9 cellular contexts compared by ENCODE assay signal in the genomic region with DNA sequence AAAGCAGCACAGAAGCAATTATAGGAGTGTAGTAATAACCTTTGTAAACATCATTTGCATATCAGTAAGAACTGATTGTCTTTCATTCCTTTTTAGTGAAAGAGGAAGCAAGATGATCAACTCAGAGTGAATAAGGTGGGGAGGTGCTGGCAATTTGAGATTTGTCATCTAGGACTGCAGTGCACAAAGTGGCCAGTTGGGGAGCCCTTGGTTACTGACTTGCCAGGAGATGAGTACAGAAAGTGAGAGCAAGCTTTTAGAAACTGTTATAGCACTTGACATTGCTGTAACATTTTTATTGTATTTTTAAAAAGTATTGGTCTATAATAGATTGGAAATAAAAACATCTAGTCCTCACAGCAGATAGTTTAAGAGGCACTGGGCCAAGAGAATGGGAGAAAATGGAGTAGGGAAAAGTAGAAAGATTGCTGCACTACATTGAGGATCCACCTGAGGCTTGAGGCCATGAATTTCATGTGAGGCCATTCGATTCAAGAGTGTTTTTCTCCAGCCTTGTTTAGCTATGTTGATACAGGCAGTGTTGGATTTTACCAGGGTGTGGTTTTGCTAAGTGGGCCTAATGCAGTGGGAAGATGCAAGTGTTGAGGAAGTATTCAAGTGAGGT. TPM values are rescaled to one million over a fixed set of nuclear protein-coding genes. Genes with fewer than 3 reads are reported as not detected.
DNase-seq lines count a peak whose midpoint lies in the region; ATAC-seq, FAIRE-seq and TF ChIP-seq lines count a peak whose summit lies in the region.
"Had no signal": no experiment of that assay in that cellular context is flagged by ENCODE, and none has a peak within 500 bp of the region (broad histone marks: within the 10 kb centered on the region; RNA-seq: fewer than 3 reads in every experiment).

No MANE protein-coding gene starts in this region.

- WGBS in esophagus muscularis mucosa: 55% methylated on average over 1 of the region's 1 CpG

- H3K36me3 Mint-ChIP-seq in osteocyte (ENCODE audit: unreplicated experiment): no peaks in the 10 kb centered on the region

- peak; percentile 89 for TF ChIP-seq CTCF in BJ (IDR thresholded peaks at IDR 0.05; ENCODE audit: insufficient read depth, low read depth, low read length)
- peak; percentile 36 to 60 (median 43) for TF ChIP-seq CTCF in esophagus muscularis mucosa (IDR thresholded peaks at IDR 0.05)
- peak; percentile 67 for TF ChIP-seq CTCF in osteocyte (IDR thresholded peaks at IDR 0.05)

- peaks cover 26% of the 10 kb centered on the region for H3K27me3 Mint-ChIP-seq in osteocyte (ENCODE audit: unreplicated experiment)

- no peak for DNase-seq in BJ (ENCODE audit: low read depth)
- peak; percentile 33 for DNase-seq in NCI-H460 (ENCODE audit: extremely low read depth, low read depth)
- peak; percentile 5 to 32 for DNase-seq in activated CD8-positive, alpha-beta memory T cell treated with anti-CD3 and anti-CD28 coated beads for 1 hour (ENCODE audit: extremely low read depth in 1 of 2, low read depth in 1 of 2)
- no peak for DNase-seq in esophagus muscularis mucosa (ENCODE audit: extremely low spot score)
- no peak for DNase-seq in osteocyte (ENCODE audit: extremely low spot score, unreplicated experiment)
- DNase-seq in RCC 7860 (ENCODE audit: low spot score): no peak

- CTCF ChIA-PET in BJ (lab: Yijun Ruan, JAX): interaction anchor here (0.5 to 3.2 kb wide), 14 partner anchors 9 to 560 kb away, joined by 3 to 13 read pairs (median 4); no protein-coding TSS in a partner anchor

- intact Hi-C loops in esophagus muscularis mucosa (cut with DNase I): no loop called here

- H3K4me3 Mint-ChIP-seq in osteocyte (ENCODE audit: unreplicated experiment): no peak overlapping the region

- FAIRE-seq in RCC 7860 (lab: Jason Lieb, UNC): no peak

- H3K9me3 Mint-ChIP-seq in osteocyte (ENCODE audit: unreplicated experiment): no peaks in the 10 kb centered on the region

- TF ChIP-seq POLR2A in esophagus muscularis mucosa (IDR thresholded peaks at IDR 0.05; ENCODE audit: low read depth): no peak

- TF ChIP-seq EP300 in esophagus muscularis mucosa (IDR thresholded peaks at IDR 0.05): no peak

- H3K36me3 ChIP-seq in BJ (ENCODE audit: control insufficient read depth, insufficient read depth, low read length): no peaks in the 10 kb centered on the region
- H3K36me3 ChIP-seq in esophagus muscularis mucosa: no peaks in the 10 kb centered on the region

- no peaks in the 10 kb centered on the region for H3K4me1 ChIP-seq in esophagus muscularis mucosa

- H3K4me1 Mint-ChIP-seq in osteocyte (ENCODE audit: unreplicated experiment): peaks cover 3% of the 10 kb centered on the region

- no peaks in the 10 kb centered on the region for H3K9me3 ChIP-seq in esophagus muscularis mucosa

- no peak overlapping the region for H3K4me3 ChIP-seq in BJ (ENCODE audit: low read depth, low read length)
- H3K4me3 ChIP-seq in esophagus muscularis mucosa: no peak overlapping the region

- ATAC-seq in GM18867 (IDR thresholded peaks at IDR 0.05; ENCODE audit: unreplicated experiment): peak; percentile 99
- peak; percentile 99 for ATAC-seq in HG03039 (IDR thresholded peaks at IDR 0.05; ENCODE audit: unreplicated experiment)

- POLR2A ChIA-PET in BJ (lab: Charles Lee): no interaction called here

- H3K27me3 ChIP-seq in BJ (ENCODE audit: control insufficient read depth, insufficient read depth, low read length): 0 out of 2 replicates have a peak, but pooled peaks cover 3% of the 10 kb centered on the region
- no peaks in the 10 kb centered on the region for H3K27me3 ChIP-seq in esophagus muscularis mucosa

- H3K27ac Mint-ChIP-seq in osteocyte (ENCODE audit: unreplicated experiment): no peak overlapping the region

- no peak overlapping the region for H3K27ac ChIP-seq in esophagus muscularis mucosa (replicated peaks in 1 of 4)

RNA-seq across cellular contexts. Expression of a gene that starts 47.9 kb away (rescaled TPM):
- polyA plus RNA-seq in BJ (2011; rRNA removed): 2.1 and 2.5 TPM in 2 replicates
- polyA minus RNA-seq in BJ (2011; rRNA and poly(A)+ RNA removed): 5.4 and 9.3 TPM in 2 replicates
- 0.02 TPM in 1 of 2 replicates, not detected in the other for total RNA-seq in NCI-H460 (2014; rRNA removed; shearing (Covaris generic))
- not detected in 2 replicates for polyA plus RNA-seq in NCI-H460 (2014; cell fraction: nucleus; rRNA removed)
- total RNA-seq in esophagus muscularis mucosa (under 1 TPM in 1 of 4 donors, not detected in 3; under 0.01 TPM), osteocyte (0.78 and 0.86 TPM in 2 replicates)
- total RNA-seq: T-helper 1 cell treated with Interleukin-12 subunit alpha and Interleukin-12 subunit beta and Interleukin-4 antibody, amounts not matched to agents 30 ng/mL and 1 ng/mL, for 36 hours had no signal

Comparison
In these comparisons a context has a peak if more than half of its experiments do, and no peak if none do; other contexts are left out.
1. DNase-seq: peak in NCI-H460 (single experiment) and activated CD8-positive, alpha-beta memory T cell treated with anti-CD3 and anti-CD28 coated beads for 1 hour (2 of 2); none in BJ (single experiment), esophagus muscularis mucosa (single experiment), osteocyte (single experiment) and RCC 7860 (single experiment).
2. Peak in every context shown above with its lines, with median percentiles within 50 percentile points of each other: CTCF ChIP-seq.